ENCODE assay signal across 1 cellular context in the genomic region with DNA sequence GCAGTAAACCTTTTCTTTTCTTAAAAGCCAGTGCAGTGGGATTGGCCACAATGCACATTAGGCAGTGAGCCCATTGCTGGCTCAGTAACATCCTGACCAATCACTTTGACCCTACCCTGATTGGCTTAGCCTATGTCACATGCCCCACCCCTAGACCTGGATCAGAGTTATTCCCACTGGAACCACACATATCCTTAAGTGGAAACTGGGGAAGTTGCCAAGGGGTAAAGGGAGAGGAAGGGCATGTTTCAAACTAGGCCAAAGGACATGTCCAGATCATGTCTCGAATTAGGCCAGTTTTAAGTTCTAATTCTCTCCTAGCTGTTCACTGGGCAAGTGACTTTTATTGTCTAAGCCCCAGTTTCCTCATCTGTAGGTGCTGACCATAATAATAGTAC.
TF ChIP-seq lines count a peak whose summit lies in the region.

No MANE protein-coding gene starts in this region.

TF ChIP-seq in K562, 482 proteins besides CTCF, POLR2A, EP300 and RAD21 (continued from another document and continues in another):
- TF ChIP-seq ZNF384 (IDR thresholded peaks at IDR 0.05; ENCODE audit: low read depth, low read length) (no peak), NCOA6 (IDR thresholded peaks at IDR 0.05) (no peak), FOXA3 (CRISPR knock-in tag; conservative IDR thresholded peaks at IDR 0.05 in 1 of 2, IDR thresholded peaks at IDR 0.05 in 1 of 2) (no peak), ZNF695 (CRISPR knock-in tag; IDR thresholded peaks at IDR 0.05) (no peak), TBL1XR1 (IDR thresholded peaks at IDR 0.05; ENCODE audit: low read length in 2 of 2) (no peak), TEAD4 (IDR thresholded peaks at IDR 0.05; ENCODE audit: low read length) (no peak), TEAD4 (CRISPR knock-in tag; IDR thresholded peaks at IDR 0.05; ENCODE audit: borderline replicate concordance) (no peak), KLF1 (tag; IDR thresholded peaks at IDR 0.05) (no peak), ZNF431 (CRISPR knock-in tag; IDR thresholded peaks at IDR 0.05) (no peak), POU5F1 (IDR thresholded peaks at IDR 0.05; ENCODE audit: borderline replicate concordance, low read depth, low read length, partially characterized antibody) (no peak), HEY1 (CRISPR knock-in tag; IDR thresholded peaks at IDR 0.05; ENCODE audit: borderline replicate concordance) (no peak), NONO (IDR thresholded peaks at IDR 0.05; ENCODE audit: low read depth in 2 of 2, low read length in 1 of 2) (no peak), ELF2 (CRISPR knock-in tag; IDR thresholded peaks at IDR 0.05) (no peak), RBM17 (IDR thresholded peaks at IDR 0.05; ENCODE audit: borderline replicate concordance, low read depth, low read length) (no peak), LEF1 (IDR thresholded peaks at IDR 0.05) (no peak), CSDE1 (IDR thresholded peaks at IDR 0.05) (no peak), CAMTA2 (CRISPR knock-in tag; conservative IDR thresholded peaks at IDR 0.05) (no peak), ZSCAN29 (IDR thresholded peaks at IDR 0.05) (no peak), GABPB1 (CRISPR knock-in tag; IDR thresholded peaks at IDR 0.05) (no peak), GATAD2A (IDR thresholded peaks at IDR 0.05) (no peak), CC2D1A (IDR thresholded peaks at IDR 0.05) (no peak), TCF7L2 (IDR thresholded peaks at IDR 0.05; ENCODE audit: low read depth, low read length) (no peak), MCM2 (IDR thresholded peaks at IDR 0.05; ENCODE audit: low read depth) (no peak), HOXB6 (CRISPR knock-in tag; IDR thresholded peaks at IDR 0.05; ENCODE audit: borderline replicate concordance) (no peak), ASH1L (IDR thresholded peaks at IDR 0.05; ENCODE audit: borderline replicate concordance, low read depth, partially characterized antibody) (no peak), ZFPM2 (CRISPR knock-in tag; IDR thresholded peaks at IDR 0.05) (no peak), SNIP1 (IDR thresholded peaks at IDR 0.05; ENCODE audit: low read depth) (no peak), DIDO1 (tag; IDR thresholded peaks at IDR 0.05; ENCODE audit: low read depth) (peak; percentile 56; the same call in 1 of the 2 replicates), KLF6 (CRISPR knock-in tag; IDR thresholded peaks at IDR 0.05; ENCODE audit: borderline replicate concordance) (peak; percentile 63), NFRKB (IDR thresholded peaks at IDR 0.05; ENCODE audit: low read depth) (peak; percentile 80), TAL1 (IDR thresholded peaks at IDR 0.05) (no peak), PTTG1 (tag; IDR thresholded peaks at IDR 0.05; ENCODE audit: low read depth) (peak; percentile 38; the same call in 1 of the 2 replicates), CHCHD3 (CRISPR knock-in tag; IDR thresholded peaks at IDR 0.05) (no peak), OTX1 (CRISPR knock-in tag; IDR thresholded peaks at IDR 0.05) (no peak; the same call in none of the 2 replicates), SMAD3 (CRISPR knock-in tag; conservative IDR thresholded peaks at IDR 0.05) (peak; percentile 70), ZNF785 (CRISPR knock-in tag; IDR thresholded peaks at IDR 0.05) (no peak), NFXL1 (CRISPR knock-in tag; IDR thresholded peaks at IDR 0.05) (no peak), RBM39 (optimal IDR thresholded peaks at IDR 0.05; ENCODE audit: low read depth, low read length) (no peak)
- TF ChIP-seq, protein P1, sequence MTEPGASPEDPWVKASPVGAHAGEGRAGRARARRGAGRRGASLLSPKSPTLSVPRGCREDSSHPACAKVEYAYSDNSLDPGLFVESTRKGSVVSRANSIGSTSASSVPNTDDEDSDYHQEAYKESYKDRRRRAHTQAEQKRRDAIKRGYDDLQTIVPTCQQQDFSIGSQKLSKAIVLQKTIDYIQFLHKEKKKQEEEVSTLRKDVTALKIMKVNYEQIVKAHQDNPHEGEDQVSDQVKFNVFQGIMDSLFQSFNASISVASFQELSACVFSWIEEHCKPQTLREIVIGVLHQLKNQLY (CRISPR knock-in tag; conservative IDR thresholded peaks at IDR 0.05): no peak
- TF ChIP-seq, protein P2, sequence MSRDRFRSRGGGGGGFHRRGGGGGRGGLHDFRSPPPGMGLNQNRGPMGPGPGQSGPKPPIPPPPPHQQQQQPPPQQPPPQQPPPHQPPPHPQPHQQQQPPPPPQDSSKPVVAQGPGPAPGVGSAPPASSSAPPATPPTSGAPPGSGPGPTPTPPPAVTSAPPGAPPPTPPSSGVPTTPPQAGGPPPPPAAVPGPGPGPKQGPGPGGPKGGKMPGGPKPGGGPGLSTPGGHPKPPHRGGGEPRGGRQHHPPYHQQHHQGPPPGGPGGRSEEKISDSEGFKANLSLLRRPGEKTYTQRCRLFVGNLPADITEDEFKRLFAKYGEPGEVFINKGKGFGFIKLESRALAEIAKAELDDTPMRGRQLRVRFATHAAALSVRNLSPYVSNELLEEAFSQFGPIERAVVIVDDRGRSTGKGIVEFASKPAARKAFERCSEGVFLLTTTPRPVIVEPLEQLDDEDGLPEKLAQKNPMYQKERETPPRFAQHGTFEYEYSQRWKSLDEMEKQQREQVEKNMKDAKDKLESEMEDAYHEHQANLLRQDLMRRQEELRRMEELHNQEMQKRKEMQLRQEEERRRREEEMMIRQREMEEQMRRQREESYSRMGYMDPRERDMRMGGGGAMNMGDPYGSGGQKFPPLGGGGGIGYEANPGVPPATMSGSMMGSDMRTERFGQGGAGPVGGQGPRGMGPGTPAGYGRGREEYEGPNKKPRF (IDR thresholded peaks at IDR 0.05; ENCODE audit: low read depth, low read length): no peak
- TF ChIP-seq, protein P3, sequence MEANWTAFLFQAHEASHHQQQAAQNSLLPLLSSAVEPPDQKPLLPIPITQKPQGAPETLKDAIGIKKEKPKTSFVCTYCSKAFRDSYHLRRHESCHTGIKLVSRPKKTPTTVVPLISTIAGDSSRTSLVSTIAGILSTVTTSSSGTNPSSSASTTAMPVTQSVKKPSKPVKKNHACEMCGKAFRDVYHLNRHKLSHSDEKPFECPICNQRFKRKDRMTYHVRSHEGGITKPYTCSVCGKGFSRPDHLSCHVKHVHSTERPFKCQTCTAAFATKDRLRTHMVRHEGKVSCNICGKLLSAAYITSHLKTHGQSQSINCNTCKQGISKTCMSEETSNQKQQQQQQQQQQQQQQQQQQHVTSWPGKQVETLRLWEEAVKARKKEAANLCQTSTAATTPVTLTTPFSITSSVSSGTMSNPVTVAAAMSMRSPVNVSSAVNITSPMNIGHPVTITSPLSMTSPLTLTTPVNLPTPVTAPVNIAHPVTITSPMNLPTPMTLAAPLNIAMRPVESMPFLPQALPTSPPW (CRISPR knock-in tag; IDR thresholded peaks at IDR 0.05): no peak
- TF ChIP-seq, protein P4, sequence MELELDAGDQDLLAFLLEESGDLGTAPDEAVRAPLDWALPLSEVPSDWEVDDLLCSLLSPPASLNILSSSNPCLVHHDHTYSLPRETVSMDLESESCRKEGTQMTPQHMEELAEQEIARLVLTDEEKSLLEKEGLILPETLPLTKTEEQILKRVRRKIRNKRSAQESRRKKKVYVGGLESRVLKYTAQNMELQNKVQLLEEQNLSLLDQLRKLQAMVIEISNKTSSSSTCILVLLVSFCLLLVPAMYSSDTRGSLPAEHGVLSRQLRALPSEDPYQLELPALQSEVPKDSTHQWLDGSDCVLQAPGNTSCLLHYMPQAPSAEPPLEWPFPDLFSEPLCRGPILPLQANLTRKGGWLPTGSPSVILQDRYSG (tag; conservative IDR thresholded peaks at IDR 0.05; ENCODE audit: low read depth): peak; percentile 80; the same call in 1 of the 2 replicates
- TF ChIP-seq, protein P5, sequence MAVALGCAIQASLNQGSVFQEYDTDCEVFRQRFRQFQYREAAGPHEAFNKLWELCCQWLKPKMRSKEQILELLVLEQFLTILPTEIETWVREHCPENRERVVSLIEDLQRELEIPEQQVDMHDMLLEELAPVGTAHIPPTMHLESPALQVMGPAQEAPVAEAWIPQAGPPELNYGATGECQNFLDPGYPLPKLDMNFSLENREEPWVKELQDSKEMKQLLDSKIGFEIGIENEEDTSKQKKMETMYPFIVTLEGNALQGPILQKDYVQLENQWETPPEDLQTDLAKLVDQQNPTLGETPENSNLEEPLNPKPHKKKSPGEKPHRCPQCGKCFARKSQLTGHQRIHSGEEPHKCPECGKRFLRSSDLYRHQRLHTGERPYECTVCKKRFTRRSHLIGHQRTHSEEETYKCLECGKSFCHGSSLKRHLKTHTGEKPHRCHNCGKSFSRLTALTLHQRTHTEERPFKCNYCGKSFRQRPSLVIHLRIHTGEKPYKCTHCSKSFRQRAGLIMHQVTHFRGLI (CRISPR knock-in tag; IDR thresholded peaks at IDR 0.05): peak; percentile 19; the same call in 1 of the 2 replicates
- TF ChIP-seq, protein P6, sequence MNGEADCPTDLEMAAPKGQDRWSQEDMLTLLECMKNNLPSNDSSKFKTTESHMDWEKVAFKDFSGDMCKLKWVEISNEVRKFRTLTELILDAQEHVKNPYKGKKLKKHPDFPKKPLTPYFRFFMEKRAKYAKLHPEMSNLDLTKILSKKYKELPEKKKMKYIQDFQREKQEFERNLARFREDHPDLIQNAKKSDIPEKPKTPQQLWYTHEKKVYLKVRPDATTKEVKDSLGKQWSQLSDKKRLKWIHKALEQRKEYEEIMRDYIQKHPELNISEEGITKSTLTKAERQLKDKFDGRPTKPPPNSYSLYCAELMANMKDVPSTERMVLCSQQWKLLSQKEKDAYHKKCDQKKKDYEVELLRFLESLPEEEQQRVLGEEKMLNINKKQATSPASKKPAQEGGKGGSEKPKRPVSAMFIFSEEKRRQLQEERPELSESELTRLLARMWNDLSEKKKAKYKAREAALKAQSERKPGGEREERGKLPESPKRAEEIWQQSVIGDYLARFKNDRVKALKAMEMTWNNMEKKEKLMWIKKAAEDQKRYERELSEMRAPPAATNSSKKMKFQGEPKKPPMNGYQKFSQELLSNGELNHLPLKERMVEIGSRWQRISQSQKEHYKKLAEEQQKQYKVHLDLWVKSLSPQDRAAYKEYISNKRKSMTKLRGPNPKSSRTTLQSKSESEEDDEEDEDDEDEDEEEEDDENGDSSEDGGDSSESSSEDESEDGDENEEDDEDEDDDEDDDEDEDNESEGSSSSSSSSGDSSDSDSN (IDR thresholded peaks at IDR 0.05; ENCODE audit: borderline replicate concordance in 1 of 2, low read depth in 2 of 2, low read length in 2 of 2): no peak
- TF ChIP-seq, protein P7, sequence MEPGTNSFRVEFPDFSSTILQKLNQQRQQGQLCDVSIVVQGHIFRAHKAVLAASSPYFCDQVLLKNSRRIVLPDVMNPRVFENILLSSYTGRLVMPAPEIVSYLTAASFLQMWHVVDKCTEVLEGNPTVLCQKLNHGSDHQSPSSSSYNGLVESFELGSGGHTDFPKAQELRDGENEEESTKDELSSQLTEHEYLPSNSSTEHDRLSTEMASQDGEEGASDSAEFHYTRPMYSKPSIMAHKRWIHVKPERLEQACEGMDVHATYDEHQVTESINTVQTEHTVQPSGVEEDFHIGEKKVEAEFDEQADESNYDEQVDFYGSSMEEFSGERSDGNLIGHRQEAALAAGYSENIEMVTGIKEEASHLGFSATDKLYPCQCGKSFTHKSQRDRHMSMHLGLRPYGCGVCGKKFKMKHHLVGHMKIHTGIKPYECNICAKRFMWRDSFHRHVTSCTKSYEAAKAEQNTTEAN (CRISPR knock-in tag; IDR thresholded peaks at IDR 0.05): no peak
- TF ChIP-seq, protein P8, sequence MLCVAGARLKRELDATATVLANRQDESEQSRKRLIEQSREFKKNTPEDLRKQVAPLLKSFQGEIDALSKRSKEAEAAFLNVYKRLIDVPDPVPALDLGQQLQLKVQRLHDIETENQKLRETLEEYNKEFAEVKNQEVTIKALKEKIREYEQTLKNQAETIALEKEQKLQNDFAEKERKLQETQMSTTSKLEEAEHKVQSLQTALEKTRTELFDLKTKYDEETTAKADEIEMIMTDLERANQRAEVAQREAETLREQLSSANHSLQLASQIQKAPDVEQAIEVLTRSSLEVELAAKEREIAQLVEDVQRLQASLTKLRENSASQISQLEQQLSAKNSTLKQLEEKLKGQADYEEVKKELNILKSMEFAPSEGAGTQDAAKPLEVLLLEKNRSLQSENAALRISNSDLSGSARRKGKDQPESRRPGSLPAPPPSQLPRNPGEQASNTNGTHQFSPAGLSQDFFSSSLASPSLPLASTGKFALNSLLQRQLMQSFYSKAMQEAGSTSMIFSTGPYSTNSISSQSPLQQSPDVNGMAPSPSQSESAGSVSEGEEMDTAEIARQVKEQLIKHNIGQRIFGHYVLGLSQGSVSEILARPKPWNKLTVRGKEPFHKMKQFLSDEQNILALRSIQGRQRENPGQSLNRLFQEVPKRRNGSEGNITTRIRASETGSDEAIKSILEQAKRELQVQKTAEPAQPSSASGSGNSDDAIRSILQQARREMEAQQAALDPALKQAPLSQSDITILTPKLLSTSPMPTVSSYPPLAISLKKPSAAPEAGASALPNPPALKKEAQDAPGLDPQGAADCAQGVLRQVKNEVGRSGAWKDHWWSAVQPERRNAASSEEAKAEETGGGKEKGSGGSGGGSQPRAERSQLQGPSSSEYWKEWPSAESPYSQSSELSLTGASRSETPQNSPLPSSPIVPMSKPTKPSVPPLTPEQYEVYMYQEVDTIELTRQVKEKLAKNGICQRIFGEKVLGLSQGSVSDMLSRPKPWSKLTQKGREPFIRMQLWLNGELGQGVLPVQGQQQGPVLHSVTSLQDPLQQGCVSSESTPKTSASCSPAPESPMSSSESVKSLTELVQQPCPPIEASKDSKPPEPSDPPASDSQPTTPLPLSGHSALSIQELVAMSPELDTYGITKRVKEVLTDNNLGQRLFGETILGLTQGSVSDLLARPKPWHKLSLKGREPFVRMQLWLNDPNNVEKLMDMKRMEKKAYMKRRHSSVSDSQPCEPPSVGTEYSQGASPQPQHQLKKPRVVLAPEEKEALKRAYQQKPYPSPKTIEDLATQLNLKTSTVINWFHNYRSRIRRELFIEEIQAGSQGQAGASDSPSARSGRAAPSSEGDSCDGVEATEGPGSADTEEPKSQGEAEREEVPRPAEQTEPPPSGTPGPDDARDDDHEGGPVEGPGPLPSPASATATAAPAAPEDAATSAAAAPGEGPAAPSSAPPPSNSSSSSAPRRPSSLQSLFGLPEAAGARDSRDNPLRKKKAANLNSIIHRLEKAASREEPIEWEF (CRISPR knock-in tag; IDR thresholded peaks at IDR 0.05): no peak
- TF ChIP-seq, protein P9, sequence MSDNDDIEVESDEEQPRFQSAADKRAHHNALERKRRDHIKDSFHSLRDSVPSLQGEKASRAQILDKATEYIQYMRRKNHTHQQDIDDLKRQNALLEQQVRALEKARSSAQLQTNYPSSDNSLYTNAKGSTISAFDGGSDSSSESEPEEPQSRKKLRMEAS (CRISPR knock-in tag; IDR thresholded peaks at IDR 0.05): no peak
- TF ChIP-seq, protein P10, sequence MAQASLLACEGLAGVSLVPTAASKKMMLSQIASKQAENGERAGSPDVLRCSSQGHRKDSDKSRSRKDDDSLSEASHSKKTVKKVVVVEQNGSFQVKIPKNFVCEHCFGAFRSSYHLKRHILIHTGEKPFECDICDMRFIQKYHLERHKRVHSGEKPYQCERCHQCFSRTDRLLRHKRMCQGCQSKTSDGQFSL (CRISPR knock-in tag; IDR thresholded peaks at IDR 0.05): no peak
- TF ChIP-seq, protein P10 (tag; IDR thresholded peaks at IDR 0.05): peak in 1 of 2 experiments; percentile 53; a peak in 1 of 4 replicates
